Comparison of ENCODE assay signal across 29 cellular contexts in genomic region chr12:130862161-130862560, GRCh38.
"Had no signal": no experiment of that assay in that cellular context is flagged by ENCODE, and none has a peak within 500 bp of the region (broad histone marks: within the 10 kb centered on the region; RNA-seq: fewer than 3 reads in every experiment).

No MANE protein-coding gene starts in this region.

- H2AFZ ChIP-seq: parathyroid adenoma had no signal

- H3K9ac ChIP-seq: parathyroid adenoma had no signal

- H3K36me3 Mint-ChIP-seq: mesothelial cell of epicardium; natural killer cell treated with Interleukin-12 subunit alpha and Interleukin-12 subunit beta and Interleukin-15 and Interleukin-18, amount 100 ng/mL, for 72 hours had no signal

- H3K27me3 ChIP-seq: esophagus squamous epithelium, tibial nerve, upper lobe of right lung, uterus had no signal

- H3K4me3 Mint-ChIP-seq: immature natural killer cell; memory B cell; mesothelial cell of epicardium; naive B cell; natural killer cell treated with Interleukin-12 subunit alpha and Interleukin-12 subunit beta and Interleukin-15 and Interleukin-18, amount 100 ng/mL, for 72 hours; neural crest cell; stimulated activated memory B cell treated with anti-CD40 and anti-IgM and Interleukin-4, amounts not matched to agents 10 μg/mL and 1 μg/mL and 100 μg/mL, for 72 hours; stimulated activated naive CD8-positive, alpha-beta T cell treated with anti-CD3 and anti-CD28 coated beads, Interleukin-15, Interleukin-2, amounts not matched to agents 100 ng/mL and 50 ng/mL, for 24 hours had no signal

- H3K9me3 ChIP-seq: thoracic aorta, upper lobe of right lung, uterus had no signal

- DNase-seq: dermis blood vessel endothelial cell; effector memory CD4-positive, alpha-beta T cell; erythroblast; esophagus squamous epithelium; foreskin melanocyte; glutamatergic neuron; heart right ventricle; hypothalamus; immature natural killer cell; islet precursor cell; kidney glomerular epithelial cell; left colon; mucosa of descending colon; naive B cell; stimulated activated CD4-positive, alpha-beta T cell treated with anti-CD3 and anti-CD28 coated beads, Interleukin-4, amount 100 ng/mL, for 4 hours; upper lobe of right lung; uterus had no signal

- ATAC-seq: heart right ventricle; left colon; mucosa of descending colon; natural killer cell treated with Interleukin-12 subunit alpha and Interleukin-12 subunit beta and Interleukin-15 and Interleukin-18, amount 100 ng/mL, for 72 hours; sciatic nerve; stimulated activated memory B cell treated with anti-CD40 and anti-IgM and Interleukin-4, amounts not matched to agents 10 μg/mL and 1 μg/mL and 100 μg/mL, for 72 hours had no signal

- H3K4me1 ChIP-seq: esophagus squamous epithelium, heart right ventricle, parathyroid adenoma, tibial nerve, upper lobe of right lung, uterus had no signal

- H3K4me1 Mint-ChIP-seq: immature natural killer cell; memory B cell; mesothelial cell of epicardium; naive B cell; neural crest cell; stimulated activated memory B cell treated with anti-CD40 and anti-IgM and Interleukin-4, amounts not matched to agents 10 μg/mL and 1 μg/mL and 100 μg/mL, for 72 hours had no signal

- H3K27me3 Mint-ChIP-seq: progenitor cell of endocrine pancreas had no signal

- H3K27ac Mint-ChIP-seq: immature natural killer cell; memory B cell; mesothelial cell of epicardium; natural killer cell treated with Interleukin-12 subunit alpha and Interleukin-12 subunit beta and Interleukin-15 and Interleukin-18, amount 100 ng/mL, for 72 hours; progenitor cell of endocrine pancreas; stimulated activated memory B cell treated with anti-CD40 and anti-IgM and Interleukin-4, amounts not matched to agents 10 μg/mL and 1 μg/mL and 100 μg/mL, for 72 hours; stimulated activated naive CD8-positive, alpha-beta T cell treated with anti-CD3 and anti-CD28 coated beads, Interleukin-15, Interleukin-2, amounts not matched to agents 100 ng/mL and 50 ng/mL, for 24 hours had no signal

- H3K9me3 Mint-ChIP-seq: natural killer cell treated with Interleukin-12 subunit alpha and Interleukin-12 subunit beta and Interleukin-15 and Interleukin-18, amount 100 ng/mL, for 72 hours had no signal

- H3K79me2 ChIP-seq: parathyroid adenoma had no signal

- H3K36me3 ChIP-seq: esophagus squamous epithelium, heart right ventricle, thoracic aorta, tibial nerve, upper lobe of right lung, uterus had no signal

- H3K27ac ChIP-seq: esophagus squamous epithelium, heart right ventricle, parathyroid adenoma, thoracic aorta, tibial nerve, upper lobe of right lung, uterus had no signal

- H3K4me3 ChIP-seq: esophagus squamous epithelium, heart right ventricle, lung, mucosa of descending colon, thoracic aorta, tibial nerve, upper lobe of right lung, uterus had no signal
